13 cellular contexts compared by ENCODE assay signal in genomic region chr2:38652431-38653273, GRCh38. TPM values are rescaled to one million over a fixed set of nuclear protein-coding genes. Genes with fewer than 3 reads are reported as not detected.
DNase-seq lines count a peak whose midpoint lies in the region; ATAC-seq and TF ChIP-seq lines count a peak whose summit lies in the region.
"Had no signal": no experiment of that assay in that cellular context is flagged by ENCODE, and none has a peak within 500 bp of the region (broad histone marks: within the 10 kb centered on the region; RNA-seq: fewer than 3 reads in every experiment).

No MANE protein-coding gene starts in this region.

- H3K4me3 ChIP-seq in CD8-positive, alpha-beta T cell (ENCODE audit: low read depth, low read length), result no peak overlapping the region
- H3K4me3 ChIP-seq: heart left ventricle had no signal

- no peak overlapping the region for H3K27ac ChIP-seq in CD8-positive, alpha-beta T cell (ENCODE audit: low read depth, low read length)

- H3K27me3 Mint-ChIP-seq in CD8-positive, alpha-beta T cell (ENCODE audit: low read depth), result no peaks in the 10 kb centered on the region
- H3K27me3 Mint-ChIP-seq in T-helper 1 cell treated with Interleukin-12 subunit alpha and Interleukin-12 subunit beta and Interleukin-4 antibody, amounts not matched to agents 30 μg/mL and 1 μg/mL, for 36 hours (ENCODE audit: low read depth), result no peaks in the 10 kb centered on the region
- H3K27me3 Mint-ChIP-seq in immature natural killer cell (ENCODE audit: low read depth in 3 of 3), result peaks cover 2% of the 10 kb centered on the region in 3 donors

- no peaks in the 10 kb centered on the region for H3K27me3 ChIP-seq in CD8-positive, alpha-beta T cell (ENCODE audit: insufficient read depth, low read length)
- H3K27me3 ChIP-seq: heart left ventricle had no signal

- intact Hi-C loops in CD8-positive, alpha-beta T cell (cut with DNase I, micrococcal nuclease), result no loop called here

- H3K9me3 Mint-ChIP-seq in CD8-positive, alpha-beta T cell, result no peaks in the 10 kb centered on the region
- peaks cover 17% of the 10 kb centered on the region for H3K9me3 Mint-ChIP-seq in T-helper 1 cell treated with Interleukin-12 subunit alpha and Interleukin-12 subunit beta and Interleukin-4 antibody, amounts not matched to agents 30 μg/mL and 1 μg/mL, for 36 hours
- no peaks in the 10 kb centered on the region for H3K9me3 Mint-ChIP-seq in immature natural killer cell

- H3K4me3 Mint-ChIP-seq in CD8-positive, alpha-beta T cell, result peak overlapping the region; percentile 5
- H3K4me3 Mint-ChIP-seq in T-helper 1 cell treated with Interleukin-12 subunit alpha and Interleukin-12 subunit beta and Interleukin-4 antibody, amounts not matched to agents 30 μg/mL and 1 μg/mL, for 36 hours, result peak overlapping the region; percentile 36
- H3K4me3 Mint-ChIP-seq in immature natural killer cell, result no peak overlapping the region

- no peak for ATAC-seq in CD8-positive, alpha-beta T cell
- ATAC-seq in HG03196 (IDR thresholded peaks at IDR 0.05; ENCODE audit: unreplicated experiment) (no peak), HG02852 (IDR thresholded peaks at IDR 0.05; ENCODE audit: unreplicated experiment) (no peak)
- ATAC-seq: heart left ventricle had no signal

- H3K4me1 Mint-ChIP-seq in CD8-positive, alpha-beta T cell (ENCODE audit: low read depth), result peaks cover 31% of the 10 kb centered on the region
- peaks cover 64% of the 10 kb centered on the region for H3K4me1 Mint-ChIP-seq in T-helper 1 cell treated with Interleukin-12 subunit alpha and Interleukin-12 subunit beta and Interleukin-4 antibody, amounts not matched to agents 30 μg/mL and 1 μg/mL, for 36 hours (ENCODE audit: low read depth)
- H3K4me1 Mint-ChIP-seq in immature natural killer cell, result peaks cover 32 to 46% of the 10 kb centered on the region in 2 donors

- TF ChIP-seq CTCF in CD8-positive, alpha-beta T cell (IDR thresholded peaks at IDR 0.05), result no peak
- TF ChIP-seq CTCF in GM20000 (IDR thresholded peaks at IDR 0.05; ENCODE audit: extremely low read depth, missing control alignments), result no peak

- peaks cover 9% of the 10 kb centered on the region for H3K4me1 ChIP-seq in CD8-positive, alpha-beta T cell (ENCODE audit: insufficient read depth, low read length)

- no peaks in the 10 kb centered on the region for H3K9me3 ChIP-seq in CD8-positive, alpha-beta T cell (ENCODE audit: low read length)
- H3K9me3 ChIP-seq: heart left ventricle had no signal

- peak overlapping the region; percentile 63 for H3K27ac Mint-ChIP-seq in CD8-positive, alpha-beta T cell
- peak overlapping the region; percentile 88 for H3K27ac Mint-ChIP-seq in T-helper 1 cell treated with Interleukin-12 subunit alpha and Interleukin-12 subunit beta and Interleukin-4 antibody, amounts not matched to agents 30 μg/mL and 1 μg/mL, for 36 hours
- peak overlapping the region in 5 of 6 donors; percentile 0 to 77 (median 3) for H3K27ac Mint-ChIP-seq in immature natural killer cell

- no peak for DNase-seq in CD8-positive, alpha-beta T cell
- DNase-seq in GM20000 (ENCODE audit: low spot score) (peak; percentile 36), immature natural killer cell (no peak), NCI-H446 treated with DMSO at 0.1 percent for 48 hours (lab: John Stamatoyannopoulos, UW) (no peak), SHP77 (lab: John Stamatoyannopoulos, UW) (no peak)
- DNase-seq: activated gamma-delta T cell treated with Interleukin-2 at 50 U/mL for 16 hours; DMS79; effector CD8-positive, alpha-beta T cell; heart left ventricle; NCI-H526 had no signal

- H3K36me3 ChIP-seq in CD8-positive, alpha-beta T cell (ENCODE audit: insufficient read depth, low read length), result no peaks in the 10 kb centered on the region
- H3K36me3 ChIP-seq: heart left ventricle had no signal

- H3K36me3 Mint-ChIP-seq in CD8-positive, alpha-beta T cell, result no peaks in the 10 kb centered on the region
- H3K36me3 Mint-ChIP-seq in T-helper 1 cell treated with Interleukin-12 subunit alpha and Interleukin-12 subunit beta and Interleukin-4 antibody, amounts not matched to agents 30 μg/mL and 1 μg/mL, for 36 hours (ENCODE audit: low read depth), result peaks cover 15% of the 10 kb centered on the region
- no peaks in the 10 kb centered on the region for H3K36me3 Mint-ChIP-seq in immature natural killer cell

- CTCF ChIA-PET in CD8-positive, alpha-beta T cell (lab: Charles Lee), result interaction anchor here (0.6 to 2.0 kb wide), 5 partner anchors 8 to 71 kb away, joined by 3 to 8 read pairs (median 4); partner anchors contain the start of gene HNRNPLL

- POLR2A ChIA-PET in CD8-positive, alpha-beta T cell (lab: Charles Lee), result interaction anchor here (0.6 to 1.5 kb wide), 3 partner anchors 76 to 172 kb away, joined by 4 to 6 read pairs (median 4); partner anchors contain the start of gene SRSF7

RNA-seq across cellular contexts. Expression of gene GALM, which starts 13.3 kb away (rescaled TPM):
- 1 to 10 TPM; 4.4 to 4.7 TPM for total RNA-seq in CD8-positive, alpha-beta T cell
- polyA plus RNA-seq in immature natural killer cell, result 10 to 100 TPM in 2 of 3 donors, 1 to 10 TPM in 1; 7.0 to 14.9 (median 14.8) TPM

RNA-seq across cellular contexts. Expression of gene HNRNPLL, which starts 49.9 kb away (rescaled TPM):
- total RNA-seq in CD8-positive, alpha-beta T cell, result 10 to 100 TPM; 35.0 to 37.6 TPM
- 10 to 100 TPM in 2 of 3 donors, 1 to 10 TPM in 1; 7.4 to 13.9 (median 11.5) TPM for polyA plus RNA-seq in immature natural killer cell

Comparison
In these comparisons a context has a peak if more than half of its experiments do, and no peak if none do; other contexts are left out.
1. H3K27ac Mint-ChIP-seq: peak in every context shown above with its lines; median percentile 88 in T-helper 1 cell treated with Interleukin-12 subunit alpha and Interleukin-12 subunit beta and Interleukin-4 antibody, amounts not matched to agents 30 μg/mL and 1 μg/mL, for 36 hours; 63 in CD8-positive, alpha-beta T cell; 3 in immature natural killer cell.
2. H3K4me3 Mint-ChIP-seq: peak in CD8-positive, alpha-beta T cell (single experiment) and T-helper 1 cell treated with Interleukin-12 subunit alpha and Interleukin-12 subunit beta and Interleukin-4 antibody, amounts not matched to agents 30 μg/mL and 1 μg/mL, for 36 hours (single experiment); none in immature natural killer cell (0 of 5).